ENCODE assay signal across 15 cellular contexts in genomic region chr10:131126321-131127121, GRCh38.
A peak's percentile ranks its signal among the peaks of the same experiment; 100 is the strongest.
DNase-seq lines count a peak whose midpoint lies in the region; ATAC-seq, FAIRE-seq and TF ChIP-seq lines count a peak whose summit lies in the region.
"Had no signal": no experiment of that assay in that cellular context is flagged by ENCODE, and none has a peak within 500 bp of the region (broad histone marks: within the 10 kb centered on the region; RNA-seq: fewer than 3 reads in every experiment).

No MANE protein-coding gene starts in this region.

- no peaks in the 10 kb centered on the region for H3K27me3 Mint-ChIP-seq in endodermal cell (ENCODE audit: insufficient read depth)
- no peaks in the 10 kb centered on the region for H3K27me3 Mint-ChIP-seq in activated CD8-positive, alpha-beta T cell treated with anti-CD3 and anti-CD28 coated beads, Interleukin-2, amount 10 ng/mL, durations not matched to agents 7 days and 5 days (ENCODE audit: low read depth)

- no peaks in the 10 kb centered on the region for H3K79me2 ChIP-seq in HepG2 (ENCODE audit: insufficient read depth, low read length)

- TF ChIP-seq CTCF in HepG2 (CRISPR knock-in tag; IDR thresholded peaks at IDR 0.05), result no peak
- TF ChIP-seq CTCF in right lobe of liver (IDR thresholded peaks at IDR 0.05), result no peak
- TF ChIP-seq CTCF in endodermal cell (conservative IDR thresholded peaks at IDR 0.05), result no peak
- no peak for TF ChIP-seq CTCF in thyroid gland (IDR thresholded peaks at IDR 0.05)
- TF ChIP-seq CTCF in D721Med (IDR thresholded peaks at IDR 0.05; ENCODE audit: insufficient read depth, missing control alignments), result no peak

- H3K4me1 ChIP-seq in HepG2 (ENCODE audit: insufficient read depth, low read length) (no peaks in the 10 kb centered on the region), right lobe of liver (no peaks in the 10 kb centered on the region), endodermal cell (ENCODE audit: control insufficient read depth, insufficient read depth, low read length) (peaks cover 12% of the 10 kb centered on the region), thyroid gland (peaks cover 22 to 25% of the 10 kb centered on the region in 2 donors)
- H3K4me1 ChIP-seq: A549 had no signal

- no peaks in the 10 kb centered on the region for H3K9me3 ChIP-seq in HepG2 (ENCODE audit: low read length)
- H3K9me3 ChIP-seq in right lobe of liver, result no peaks in the 10 kb centered on the region
- H3K9me3 ChIP-seq in endodermal cell (ENCODE audit: control insufficient read depth, low read length), result no peaks in the 10 kb centered on the region
- H3K9me3 ChIP-seq in thyroid gland, result no peaks in the 10 kb centered on the region

- no peak overlapping the region for H3K27ac ChIP-seq in HepG2 (ENCODE audit: extremely low read length, insufficient read depth, low read length)
- no peak overlapping the region for H3K27ac ChIP-seq in right lobe of liver
- H3K27ac ChIP-seq in endodermal cell (ENCODE audit: low read depth, low read length), result no peak overlapping the region
- peak overlapping the region; percentile 67 to 81 (median 68) for H3K27ac ChIP-seq in thyroid gland
- H3K27ac ChIP-seq: A549, tibial nerve had no signal

- no peak overlapping the region for H2AFZ ChIP-seq in HepG2 (ENCODE audit: low read length)

- TF ChIP-seq EP300 in HepG2 (IDR thresholded peaks at IDR 0.05; ENCODE audit: low read depth in 2 of 2, low read length in 2 of 2) (no peak), HepG2 (CRISPR knock-in tag; IDR thresholded peaks at IDR 0.05; ENCODE audit: borderline replicate concordance) (no peak)

- H3K36me3 Mint-ChIP-seq in endodermal cell (ENCODE audit: low read depth), result peaks cover 8% of the 10 kb centered on the region
- no peaks in the 10 kb centered on the region for H3K36me3 Mint-ChIP-seq in activated CD8-positive, alpha-beta T cell treated with anti-CD3 and anti-CD28 coated beads, Interleukin-2, amount 10 ng/mL, durations not matched to agents 7 days and 5 days (ENCODE audit: low read depth)

- no peak for TF ChIP-seq POLR2A in HepG2 (IDR thresholded peaks at IDR 0.05; ENCODE audit: insufficient read depth in 1 of 2, low read depth in 2 of 2, low read length in 2 of 2)
- no peak for TF ChIP-seq POLR2A in right lobe of liver (IDR thresholded peaks at IDR 0.05)
- no peak for TF ChIP-seq POLR2A in thyroid gland (IDR thresholded peaks at IDR 0.05)

- H3K9me3 Mint-ChIP-seq in endodermal cell, result peaks cover 11% of the 10 kb centered on the region
- no peaks in the 10 kb centered on the region for H3K9me3 Mint-ChIP-seq in activated CD8-positive, alpha-beta T cell treated with anti-CD3 and anti-CD28 coated beads, Interleukin-2, amount 10 ng/mL, durations not matched to agents 7 days and 5 days (ENCODE audit: insufficient read depth)
- H3K9me3 Mint-ChIP-seq: T-helper 1 cell treated with Interleukin-12 subunit alpha and Interleukin-12 subunit beta and Interleukin-4 antibody, amounts not matched to agents 30 μg/mL and 1 μg/mL, for 36 hours had no signal

- no peak overlapping the region for H3K4me3 Mint-ChIP-seq in endodermal cell
- no peak overlapping the region for H3K4me3 Mint-ChIP-seq in activated CD8-positive, alpha-beta T cell treated with anti-CD3 and anti-CD28 coated beads, Interleukin-2, amount 10 ng/mL, durations not matched to agents 7 days and 5 days
- H3K4me3 Mint-ChIP-seq: T-helper 1 cell treated with Interleukin-12 subunit alpha and Interleukin-12 subunit beta and Interleukin-4 antibody, amounts not matched to agents 30 μg/mL and 1 μg/mL, for 36 hours had no signal

- H3K4me2 ChIP-seq in HepG2 (ENCODE audit: low read depth, low read length), result no peak overlapping the region
- H3K4me2 ChIP-seq: A549 had no signal

- H3K9ac ChIP-seq in HepG2 (ENCODE audit: insufficient read depth, low read depth, low read length) (no peak overlapping the region), endodermal cell (ENCODE audit: extremely low read depth, low read length, poor library complexity, severe bottlenecking) (no peak overlapping the region)

- no TSS peak for BruUV-seq in HepG2 (replicated peaks; lab: Mats Ljungman, UMichigan)

- in situ Hi-C loops in HepG2 (cut with HindIII; ENCODE audit: extremely low pct_ligation_motif_present, low pct_unique_long_range_greater_than_20kb), result no loop called here

- peak overlapping the region; percentile 59 for H3K27ac Mint-ChIP-seq in endodermal cell
- no peak overlapping the region for H3K27ac Mint-ChIP-seq in activated CD8-positive, alpha-beta T cell treated with anti-CD3 and anti-CD28 coated beads, Interleukin-2, amount 10 ng/mL, durations not matched to agents 7 days and 5 days
- H3K27ac Mint-ChIP-seq: T-helper 1 cell treated with Interleukin-12 subunit alpha and Interleukin-12 subunit beta and Interleukin-4 antibody, amounts not matched to agents 30 μg/mL and 1 μg/mL, for 36 hours had no signal

- ATAC-seq in HepG2 (peak; percentile 44; the same call in 2 of the 3 replicates), right lobe of liver (no peak)
- no peak for ATAC-seq in activated CD8-positive, alpha-beta T cell treated with anti-CD3 and anti-CD28 coated beads, Interleukin-2, amount 10 ng/mL, durations not matched to agents 7 days and 5 days
- ATAC-seq in activated CD4-positive, CD25-positive, alpha-beta regulatory T cell treated with anti-CD3 and anti-CD28 coated beads, Interleukin-2, amount 50 U/mL, for 24 hours, result no peak
- ATAC-seq: A549 had no signal

- CTCF ChIA-PET in HepG2 (lab: Yijun Ruan, JAX; ENCODE audit: low intra/inter-chr PET ratio, low total read pairs), result no interaction called here
- CTCF ChIA-PET in activated CD8-positive, alpha-beta T cell treated with anti-CD3 and anti-CD28 coated beads, Interleukin-2, amount 10 ng/mL, durations not matched to agents 7 days and 5 days (lab: Charles Lee), result no interaction called here

- TF ChIP-seq RAD21 in HepG2 (CRISPR knock-in tag; IDR thresholded peaks at IDR 0.05), result no peak

- no peaks in the 10 kb centered on the region for H3K36me3 ChIP-seq in HepG2 (replicated peaks in 1 of 2; ENCODE audit: control insufficient read depth in 1 of 2, insufficient read depth in 2 of 2, low read length in 2 of 2)
- no peaks in the 10 kb centered on the region for H3K36me3 ChIP-seq in right lobe of liver
- H3K36me3 ChIP-seq in endodermal cell (ENCODE audit: control insufficient read depth, insufficient read depth, low read length), result no peaks in the 10 kb centered on the region
- no peaks in the 10 kb centered on the region for H3K36me3 ChIP-seq in thyroid gland
- H3K36me3 ChIP-seq: tibial nerve had no signal

- intact Hi-C loops in HepG2 (cut with micrococcal nuclease; ENCODE audit: unreplicated experiment), result no loop called here
- intact Hi-C loops in right lobe of liver (cut with DNase I), result no loop called here
- intact Hi-C loops in thyroid gland (cut with DNase I), result no loop called here

- WGBS in HepG2 (ENCODE audit: low lambda C conversion rate), result 14% methylated on average over 4 of the region's 13 CpGs
- WGBS in right lobe of liver (ENCODE audit: insufficient coverage, low coverage, low lambda C conversion rate, missing lambda C conversion rate), result 29% methylated on average over 5 of the region's 13 CpGs
- WGBS in endodermal cell (ENCODE audit: insufficient coverage in 1 of 2, insufficient read length in 1 of 2), 2 experiments, result 80 to 84% methylated on average over 8 to 13 of the region's 13 CpGs
- WGBS in thyroid gland, 2 donors, result 36 to 48% methylated on average over 7 to 9 of the region's 13 CpGs

- no peak for FAIRE-seq in HepG2 (lab: Jason Lieb, UNC)
- FAIRE-seq in D721Med (lab: Jason Lieb, UNC), result no peak
- FAIRE-seq: A549 had no signal

- POLR2A ChIA-PET in HepG2 (lab: Yijun Ruan, JAX), result no interaction called here
- POLR2A ChIA-PET in activated CD8-positive, alpha-beta T cell treated with anti-CD3 and anti-CD28 coated beads, Interleukin-2, amount 10 ng/mL, durations not matched to agents 7 days and 5 days (lab: Charles Lee), result no interaction called here

- H3K4me1 Mint-ChIP-seq in endodermal cell, result peaks cover 36% of the 10 kb centered on the region
- peaks cover 7% of the 10 kb centered on the region for H3K4me1 Mint-ChIP-seq in activated CD8-positive, alpha-beta T cell treated with anti-CD3 and anti-CD28 coated beads, Interleukin-2, amount 10 ng/mL, durations not matched to agents 7 days and 5 days (ENCODE audit: low read depth)

- H3K27me3 ChIP-seq in HepG2 (ENCODE audit: control insufficient read depth in 1 of 2, insufficient read depth in 2 of 2, low read length in 2 of 2) (peaks cover 2 to 48% of the 10 kb centered on the region in 2 experiments; a peak in 4 of 5 replicates), right lobe of liver (no peaks in the 10 kb centered on the region), endodermal cell (ENCODE audit: control insufficient read depth, insufficient read depth, low read length, poor library complexity, severe bottlenecking) (no peaks in the 10 kb centered on the region), thyroid gland (no peaks in the 10 kb centered on the region)
- H3K27me3 ChIP-seq: tibial nerve had no signal

- no peak for DNase-seq in HepG2 (ENCODE audit: low spot score)
- no peak for DNase-seq in right lobe of liver
- peak; percentile 56 for DNase-seq in NCI-H2196 treated with DMSO at 0.1 percent for 48 hours (lab: John Stamatoyannopoulos, UW; ENCODE audit: unreplicated experiment)
- DNase-seq in endodermal cell, result peak; percentile 64
- peak; percentile 86 to 90 for DNase-seq in thyroid gland
- no peak for DNase-seq in activated CD8-positive, alpha-beta T cell treated with anti-CD3 and anti-CD28 coated beads, Interleukin-2, amount 10 ng/mL, durations not matched to agents 7 days and 5 days
- no peak for DNase-seq in D721Med (ENCODE audit: insufficient read length, low spot score)
- DNase-seq: activated CD4-positive, alpha-beta T cell treated with anti-CD3 and anti-CD28 coated beads for 4 hours; aorta; mesenchymal stem cell; NCI-H446 had no signal

- no peak overlapping the region for H3K4me3 ChIP-seq in HepG2 (replicated peaks in 1 of 3; ENCODE audit: insufficient read depth in 1 of 3, low read depth in 2 of 3, low read length in 3 of 3)
- H3K4me3 ChIP-seq in right lobe of liver, result no peak overlapping the region
- no peak overlapping the region for H3K4me3 ChIP-seq in endodermal cell (ENCODE audit: low read length)
- no peak overlapping the region for H3K4me3 ChIP-seq in thyroid gland (replicated peaks in 1 of 3)
- H3K4me3 ChIP-seq: A549, tibial nerve had no signal

- no peaks in the 10 kb centered on the region for H4K20me1 ChIP-seq in HepG2 (ENCODE audit: insufficient read depth, low read length)

TF ChIP-seq in HepG2, 621 proteins besides CTCF, POLR2A, EP300 and RAD21 (continues in another document):
- TF ChIP-seq MXD3 (CRISPR knock-in tag; IDR thresholded peaks at IDR 0.05) (no peak), RBAK (CRISPR knock-in tag; IDR thresholded peaks at IDR 0.05) (no peak)

Comparison
In these comparisons a context has a peak if more than half of its experiments do, and no peak if none do; other contexts are left out.
1. DNase-seq: peak in NCI-H2196 treated with DMSO at 0.1 percent for 48 hours (single experiment), endodermal cell (single experiment) and thyroid gland (2 of 2); none in HepG2 (single experiment), right lobe of liver (0 of 3), activated CD8-positive, alpha-beta T cell treated with anti-CD3 and anti-CD28 coated beads, Interleukin-2, amount 10 ng/mL, durations not matched to agents 7 days and 5 days (single experiment) and D721Med (single experiment).
2. H3K27ac ChIP-seq: peak in thyroid gland (3 of 3); none in HepG2 (single experiment), right lobe of liver (0 of 3) and endodermal cell (single experiment).